ENCODE assay signal across 1 cellular context in the genomic region with DNA sequence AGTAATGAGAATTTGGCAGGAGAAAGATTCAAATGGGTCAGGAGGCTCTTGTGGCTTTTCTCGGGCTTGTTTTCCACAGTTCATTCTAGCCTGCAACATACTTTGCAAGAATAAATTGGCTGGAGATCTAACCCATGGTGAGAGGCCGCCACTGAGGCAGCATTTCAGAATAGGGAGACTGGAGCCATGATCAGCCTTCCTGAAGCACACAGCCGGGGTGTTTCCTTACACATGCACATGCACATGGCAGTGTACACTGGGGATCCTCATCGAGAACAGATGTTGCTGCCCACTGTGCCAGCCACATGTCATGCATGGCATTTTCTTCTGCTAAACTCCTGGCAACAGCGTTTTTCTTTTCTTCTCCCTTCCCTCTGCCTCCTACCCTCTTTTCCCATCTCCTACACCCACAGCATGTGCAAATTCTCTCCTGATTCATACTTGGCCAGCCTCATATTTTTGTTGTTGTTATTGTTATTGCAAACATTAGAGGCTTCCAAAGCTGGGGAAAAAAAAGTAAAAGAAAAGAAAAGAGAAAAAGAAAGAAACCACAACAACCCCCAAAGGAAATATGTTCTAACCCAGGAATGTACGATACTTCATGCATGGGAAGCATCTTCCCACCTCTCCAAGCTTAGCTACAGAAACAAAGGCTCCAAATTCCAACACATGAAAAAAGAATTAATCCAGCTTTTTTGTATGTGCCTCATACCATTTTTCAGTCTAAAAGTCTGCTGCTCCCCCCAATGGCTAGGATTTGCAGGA.
A peak's percentile ranks its signal among the peaks of the same experiment; 100 is the strongest.
TF ChIP-seq lines count a peak whose summit lies in the region.

No MANE protein-coding gene starts in this region.

TF ChIP-seq in HepG2, 621 proteins besides CTCF, POLR2A, EP300 and RAD21:
- TF ChIP-seq ZNF781 (CRISPR knock-in tag; IDR thresholded peaks at IDR 0.05; ENCODE audit: borderline replicate concordance, not compliant biosample characterization) (no peak), ZNF274 (CRISPR knock-in tag; IDR thresholded peaks at IDR 0.05) (no peak), MNT (IDR thresholded peaks at IDR 0.05) (0 out of 2 replicates have a peak, but pooled peaks have one; percentile 17)
- TF ChIP-seq, protein P1, sequence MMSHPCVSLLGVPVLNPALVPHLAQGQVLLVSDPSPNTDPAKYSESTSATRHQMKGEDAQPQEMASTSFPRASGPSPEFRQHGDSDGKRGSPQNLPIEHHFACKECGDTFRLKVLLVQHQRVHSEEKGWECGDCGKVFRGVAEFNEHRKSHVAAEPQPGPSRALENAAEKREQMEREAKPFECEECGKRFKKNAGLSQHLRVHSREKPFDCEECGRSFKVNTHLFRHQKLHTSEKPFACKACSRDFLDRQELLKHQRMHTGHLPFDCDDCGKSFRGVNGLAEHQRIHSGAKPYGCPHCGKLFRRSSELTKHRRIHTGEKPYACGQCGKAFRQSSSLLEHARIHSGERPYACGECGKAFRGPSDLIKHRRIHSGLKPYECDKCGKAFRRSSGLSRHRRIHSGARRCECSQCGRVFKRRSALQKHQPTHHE (CRISPR knock-in tag; IDR thresholded peaks at IDR 0.05; ENCODE audit: borderline replicate concordance): no peak
